ENCODE assay signal across 8 cellular contexts in genomic region chr2:11830708-11831301, GRCh38.
DNase-seq lines count a peak whose midpoint lies in the region; ATAC-seq and TF ChIP-seq lines count a peak whose summit lies in the region.

No MANE protein-coding gene starts in this region.

- no peak for TF ChIP-seq EP300 in upper lobe of left lung (IDR thresholded peaks at IDR 0.05)

- intact Hi-C loops in ascending aorta (cut with DNase I), result loop anchor here (1.0 to 5.0 kb wide), 3 partner anchors 32 to 1101 kb away; partner anchors contain the start of gene TRIB2

- no peak for ATAC-seq in activated T-cell treated with anti-CD3 and anti-CD28 coated beads, Interleukin-2, amount 50 U/mL, for 72 hours (replicated peaks in 1 of 2)
- ATAC-seq in upper lobe of left lung (ENCODE audit: low FRiP score in 2 of 2) (no peak), GM21528 (IDR thresholded peaks at IDR 0.05; ENCODE audit: low FRiP score, unreplicated experiment) (no peak)

- TF ChIP-seq CTCF in ascending aorta (IDR thresholded peaks at IDR 0.05) (no peak), upper lobe of left lung (IDR thresholded peaks at IDR 0.05) (no peak)

- peaks cover 56% of the 10 kb centered on the region for H3K4me1 Mint-ChIP-seq in activated T-cell treated with anti-CD3 and anti-CD28 coated beads, Interleukin-2, amount 50 U/mL, for 72 hours (ENCODE audit: low read depth)

- H3K9me3 Mint-ChIP-seq in activated T-cell treated with anti-CD3 and anti-CD28 coated beads, Interleukin-2, amount 50 U/mL, for 72 hours, result peaks cover 8 to 9% of the 10 kb centered on the region in 2 donors

- peak overlapping the region; percentile 69 to 89 for H3K27ac ChIP-seq in ascending aorta
- H3K27ac ChIP-seq in mesodermal cell (ENCODE audit: low read depth, low read length, severe bottlenecking), result peak overlapping the region; percentile 77
- H3K27ac ChIP-seq in upper lobe of left lung, result peak overlapping the region; percentile 36 to 79 (median 72)

- no peaks in the 10 kb centered on the region for H3K27me3 ChIP-seq in ascending aorta
- H3K27me3 ChIP-seq in upper lobe of left lung, result no peaks in the 10 kb centered on the region

- H3K4me1 ChIP-seq in ascending aorta, result peaks cover 4 to 17% of the 10 kb centered on the region in 2 donors
- H3K4me1 ChIP-seq in mesodermal cell (ENCODE audit: control insufficient read depth, insufficient read depth, low read length, poor library complexity, severe bottlenecking), result peaks cover 21% of the 10 kb centered on the region
- peaks cover 22 to 25% (median 23%) of the 10 kb centered on the region in 4 donors for H3K4me1 ChIP-seq in upper lobe of left lung

- H3K27me3 Mint-ChIP-seq in activated T-cell treated with anti-CD3 and anti-CD28 coated beads, Interleukin-2, amount 50 U/mL, for 72 hours (ENCODE audit: low read depth), result peaks cover 42% of the 10 kb centered on the region

- H3K36me3 ChIP-seq in ascending aorta (peaks cover 4 to 8% of the 10 kb centered on the region in 2 donors), mesodermal cell (ENCODE audit: control insufficient read depth, insufficient read depth, low read length) (peaks cover 24% of the 10 kb centered on the region), upper lobe of left lung (peaks cover 0 to 13% (median 0%) of the 10 kb centered on the region in 4 donors)

- peaks cover 0 to 6% of the 10 kb centered on the region in 2 donors for H3K9me3 ChIP-seq in ascending aorta
- H3K9me3 ChIP-seq in mesodermal cell (ENCODE audit: control insufficient read depth, low read length), result peaks cover 16% of the 10 kb centered on the region
- peaks cover 0 to 9% (median 4%) of the 10 kb centered on the region in 4 donors for H3K9me3 ChIP-seq in upper lobe of left lung

- WGBS in mesodermal cell (ENCODE audit: insufficient coverage in 2 of 2), 2 experiments, result 64 to 67% methylated on average over 2 of the region's 7 CpGs
- WGBS in upper lobe of left lung, 2 donors, result 51 to 60% methylated on average over 7 of the region's 7 CpGs

- TF ChIP-seq POLR2A in upper lobe of left lung (IDR thresholded peaks at IDR 0.05), result no peak

- peaks cover 14% of the 10 kb centered on the region in 2 donors for H3K36me3 Mint-ChIP-seq in activated T-cell treated with anti-CD3 and anti-CD28 coated beads, Interleukin-2, amount 50 U/mL, for 72 hours (ENCODE audit: insufficient read depth in 2 of 2)

- peak overlapping the region; percentile 72 to 79 for H3K4me3 Mint-ChIP-seq in activated T-cell treated with anti-CD3 and anti-CD28 coated beads, Interleukin-2, amount 50 U/mL, for 72 hours

- H3K27ac Mint-ChIP-seq in activated T-cell treated with anti-CD3 and anti-CD28 coated beads, Interleukin-2, amount 50 U/mL, for 72 hours, result no peak overlapping the region

- H3K4me3 ChIP-seq in ascending aorta, result peak overlapping the region; percentile 55
- H3K4me3 ChIP-seq in mesodermal cell (ENCODE audit: extremely low read depth, insufficient read depth, low read length, poor library complexity, severe bottlenecking), result no peak overlapping the region
- H3K4me3 ChIP-seq in upper lobe of left lung, result peak overlapping the region in 3 of 4 donors; percentile 18 to 41 (median 33)

- no peak for DNase-seq in activated T-cell treated with anti-CD3 and anti-CD28 coated beads, Interleukin-2, amount 50 U/mL, for 72 hours
- DNase-seq in activated T-cell treated with anti-CD3 and anti-CD28 coated beads, Interleukin-2, amount 50 U/mL, for 1 hour, result no peak
- no peak for DNase-seq in ascending aorta (ENCODE audit: low spot score in 2 of 2)
- DNase-seq in upper lobe of left lung, result no peak
- DNase-seq in GOT3 (lab: John Stamatoyannopoulos, UW), result no peak
- DNase-seq in NCI-H2081 (lab: John Stamatoyannopoulos, UW), result no peak
